ENCODE assay signal across 8 cellular contexts in the genomic region with DNA sequence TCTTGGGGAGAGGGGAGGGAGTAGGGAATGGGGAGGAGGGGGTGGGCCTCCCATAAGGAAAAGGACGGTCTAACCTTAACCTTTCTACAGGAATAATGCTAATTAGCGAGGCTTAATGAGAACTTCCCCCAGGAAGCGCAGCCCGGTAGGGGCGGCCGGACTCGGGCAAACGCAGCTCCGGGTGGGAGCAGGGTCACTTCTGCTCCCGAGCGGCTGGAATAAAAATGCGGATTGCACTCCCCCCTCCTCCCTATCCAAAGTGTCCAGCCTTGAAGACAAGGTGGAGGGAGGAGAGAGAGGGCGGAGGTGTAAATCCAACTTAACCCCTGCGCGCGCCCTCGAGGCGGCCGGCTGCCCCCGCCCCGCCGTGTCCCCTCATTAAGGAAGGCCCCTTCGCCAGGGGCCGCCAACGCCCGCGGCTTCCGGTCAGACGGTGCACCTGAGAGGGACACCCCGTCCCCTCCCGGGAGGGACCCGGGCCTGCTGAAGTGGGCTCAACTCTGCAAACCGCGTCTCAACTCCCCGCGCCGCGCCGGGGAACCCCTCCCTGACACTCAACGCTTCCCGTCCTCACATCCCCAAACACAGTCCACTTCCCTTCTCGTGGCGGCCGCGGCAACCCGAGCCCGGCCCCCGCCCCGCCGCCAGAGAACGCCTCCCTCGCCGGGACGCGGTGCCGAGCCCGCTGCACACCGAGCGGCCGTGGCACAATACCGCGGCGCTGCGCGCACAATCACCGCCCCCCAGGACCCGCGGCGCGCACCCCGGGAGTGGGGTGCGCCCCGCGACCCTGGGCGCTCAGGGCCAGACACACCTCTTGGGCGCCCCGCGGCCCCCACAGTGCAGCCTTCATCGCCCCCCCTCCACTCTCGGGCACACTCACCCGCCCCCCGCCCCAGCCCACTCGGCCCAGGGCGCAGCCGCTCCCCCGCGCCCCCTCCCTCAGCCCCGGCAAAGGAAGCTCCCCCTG.
DNase-seq lines count a peak whose midpoint lies in the region; ATAC-seq and TF ChIP-seq lines count a peak whose summit lies in the region.

No MANE protein-coding gene starts in this region.

- CTCF ChIA-PET in activated naive CD4-positive, alpha-beta T cell treated with anti-CD3 and anti-CD28 coated beads for 36 hours (lab: Charles Lee), result interaction anchor here (5.4 kb wide), 1 partner anchor 27 kb away, joined by 19 read pairs; no protein-coding TSS in a partner anchor
- CTCF ChIA-PET in GM10248 (lab: Yijun Ruan, JAX), result no interaction called here

- H2BK5ac ChIP-seq in trophoblast cell (ENCODE audit: low read depth, low read length, poor library complexity), result peak overlapping the region; percentile 72

- TF ChIP-seq CTCF in GM10248 (IDR thresholded peaks at IDR 0.05; ENCODE audit: control extremely low read depth, extremely low read depth, low read depth, missing control alignments), result no peak

- H3K9ac ChIP-seq in ES-I3 (ENCODE audit: low read depth, low read length) (peak overlapping the region; percentile 58), trophoblast cell (ENCODE audit: low read length) (peak overlapping the region; percentile 85)

- no peaks in the 10 kb centered on the region for H3K36me3 ChIP-seq in ES-I3 (ENCODE audit: insufficient read depth, low read length)
- peaks cover 14 to 15% of the 10 kb centered on the region in 2 experiments for H3K36me3 ChIP-seq in trophoblast cell (ENCODE audit: control insufficient read depth in 1 of 2, insufficient read depth in 2 of 2, low read length in 2 of 2)

- H2BK120ac ChIP-seq in trophoblast cell (ENCODE audit: insufficient read depth, low read length, poor library complexity), result peak overlapping the region; percentile 74

- H3K9me3 Mint-ChIP-seq in activated naive CD4-positive, alpha-beta T cell treated with anti-CD3 and anti-CD28 coated beads for 36 hours, result no peaks in the 10 kb centered on the region

- no peaks in the 10 kb centered on the region for H3K27me3 Mint-ChIP-seq in activated naive CD4-positive, alpha-beta T cell treated with anti-CD3 and anti-CD28 coated beads for 36 hours (ENCODE audit: low read depth)

- H4K12ac ChIP-seq in trophoblast cell (ENCODE audit: low read depth, low read length), result peak overlapping the region; percentile 52

- WGBS in trophoblast cell (ENCODE audit: extremely low coverage, insufficient coverage, insufficient read length), result no CpG with 5 or more reads among the region's 88 CpGs

- peak overlapping the region; percentile 88 for H3K4me3 ChIP-seq in trophoblast cell (ENCODE audit: low read depth, low read length)

- H3K14ac ChIP-seq in trophoblast cell (ENCODE audit: low read length), result peak overlapping the region; percentile 85

- peak overlapping the region; percentile 61 for H2AFZ ChIP-seq in trophoblast cell (ENCODE audit: insufficient read depth, low read length, poor library complexity)

- H3K4me1 Mint-ChIP-seq in activated naive CD4-positive, alpha-beta T cell treated with anti-CD3 and anti-CD28 coated beads for 36 hours (ENCODE audit: low read depth), result peaks cover 57% of the 10 kb centered on the region

- intact Hi-C loops in activated naive CD4-positive, alpha-beta T cell treated with anti-CD3 and anti-CD28 coated beads for 36 hours (cut with micrococcal nuclease), result loop anchor here (10.0 kb wide), 1 partner anchor 448 kb away; no protein-coding TSS in a partner anchor
- intact Hi-C loops in Right ventricle myocardium inferior (cut with DNase I), result loop anchor here (2.0 to 5.0 kb wide), 2 partner anchors 124 to 145 kb away; partner anchors contain the start of gene ASXL1

- peaks cover 45% of the 10 kb centered on the region for H3K79me2 ChIP-seq in trophoblast cell (ENCODE audit: control insufficient read depth, insufficient read depth, low read length, poor library complexity)

- peak; percentile 27 for ATAC-seq in Right ventricle myocardium inferior
- ATAC-seq in HG03432 (IDR thresholded peaks at IDR 0.05; ENCODE audit: unreplicated experiment), result no peak

- peak overlapping the region; percentile 90 for H3K4me2 ChIP-seq in trophoblast cell (ENCODE audit: low read length)

- peak overlapping the region; percentile 48 for H2BK12ac ChIP-seq in trophoblast cell (ENCODE audit: low read length)

- H3K27ac Mint-ChIP-seq in activated naive CD4-positive, alpha-beta T cell treated with anti-CD3 and anti-CD28 coated beads for 36 hours, result no peak overlapping the region

- H3K4me1 ChIP-seq in ES-I3 (ENCODE audit: insufficient read depth, low read length) (peaks cover 14% of the 10 kb centered on the region), trophoblast cell (ENCODE audit: control insufficient read depth in 1 of 2, insufficient read depth in 2 of 2, low read length in 2 of 2) (peaks cover 13 to 31% of the 10 kb centered on the region in 2 experiments)

- DNase-seq in NCI-H526 treated with DMSO at 0.1 percent for 48 hours (lab: John Stamatoyannopoulos, UW), result peak; percentile 28
- peak; percentile 63 for DNase-seq in activated naive CD4-positive, alpha-beta T cell treated with anti-CD3 and anti-CD28 coated beads for 36 hours
- DNase-seq in Right ventricle myocardium inferior (ENCODE audit: missing footprints), result peak; percentile 87
- peak in 1 of 2 donors; percentile 34 for DNase-seq in trophoblast cell
- DNase-seq in NCI-H2171 treated with DMSO at 0.1 percent for 48 hours (lab: John Stamatoyannopoulos, UW), result no peak
- DNase-seq in GM10248 (ENCODE audit: extremely low spot score), result no peak

- H3K36me3 Mint-ChIP-seq in activated naive CD4-positive, alpha-beta T cell treated with anti-CD3 and anti-CD28 coated beads for 36 hours (ENCODE audit: low read depth), result peaks cover 2% of the 10 kb centered on the region

- POLR2A ChIA-PET in GM10248 (lab: Yijun Ruan, JAX), result no interaction called here

- H3K27ac ChIP-seq in trophoblast cell (ENCODE audit: low read depth, low read length), result peak overlapping the region; percentile 68

- peaks cover 19% of the 10 kb centered on the region for H3K79me1 ChIP-seq in trophoblast cell (ENCODE audit: low read length)

- peak overlapping the region; percentile 84 for H4K91ac ChIP-seq in trophoblast cell (ENCODE audit: low read depth, low read length)

- H2AK5ac ChIP-seq in trophoblast cell (ENCODE audit: low read length), result peak overlapping the region; percentile 66

- no peak overlapping the region for H3K23ac ChIP-seq in trophoblast cell (ENCODE audit: low read length)

- H3K9me3 ChIP-seq in ES-I3 (ENCODE audit: control insufficient read depth, insufficient read depth, low read length) (no peaks in the 10 kb centered on the region), trophoblast cell (ENCODE audit: insufficient read depth, low read depth, low read length) (peaks cover 3% of the 10 kb centered on the region)

- H3K27me3 ChIP-seq in trophoblast cell (ENCODE audit: insufficient read depth, low read length), result no peaks in the 10 kb centered on the region

- H3K18ac ChIP-seq in trophoblast cell (ENCODE audit: low read length), result peak overlapping the region; percentile 84

- peak overlapping the region; percentile 68 for H3K4ac ChIP-seq in trophoblast cell (ENCODE audit: low read depth, low read length)

- H4K8ac ChIP-seq in trophoblast cell (ENCODE audit: low read depth, low read length), result peak overlapping the region; percentile 76

- H3K4me3 Mint-ChIP-seq in activated naive CD4-positive, alpha-beta T cell treated with anti-CD3 and anti-CD28 coated beads for 36 hours, result peak overlapping the region; percentile 79

Comparison
In these comparisons a context has a peak if more than half of its experiments do, and no peak if none do; other contexts are left out.
1. DNase-seq: peak in NCI-H526 treated with DMSO at 0.1 percent for 48 hours (single experiment), activated naive CD4-positive, alpha-beta T cell treated with anti-CD3 and anti-CD28 coated beads for 36 hours (single experiment) and Right ventricle myocardium inferior (single experiment); none in NCI-H2171 treated with DMSO at 0.1 percent for 48 hours (single experiment) and GM10248 (single experiment).